ENCODE assay signal across 24 cellular contexts in the genomic region with DNA sequence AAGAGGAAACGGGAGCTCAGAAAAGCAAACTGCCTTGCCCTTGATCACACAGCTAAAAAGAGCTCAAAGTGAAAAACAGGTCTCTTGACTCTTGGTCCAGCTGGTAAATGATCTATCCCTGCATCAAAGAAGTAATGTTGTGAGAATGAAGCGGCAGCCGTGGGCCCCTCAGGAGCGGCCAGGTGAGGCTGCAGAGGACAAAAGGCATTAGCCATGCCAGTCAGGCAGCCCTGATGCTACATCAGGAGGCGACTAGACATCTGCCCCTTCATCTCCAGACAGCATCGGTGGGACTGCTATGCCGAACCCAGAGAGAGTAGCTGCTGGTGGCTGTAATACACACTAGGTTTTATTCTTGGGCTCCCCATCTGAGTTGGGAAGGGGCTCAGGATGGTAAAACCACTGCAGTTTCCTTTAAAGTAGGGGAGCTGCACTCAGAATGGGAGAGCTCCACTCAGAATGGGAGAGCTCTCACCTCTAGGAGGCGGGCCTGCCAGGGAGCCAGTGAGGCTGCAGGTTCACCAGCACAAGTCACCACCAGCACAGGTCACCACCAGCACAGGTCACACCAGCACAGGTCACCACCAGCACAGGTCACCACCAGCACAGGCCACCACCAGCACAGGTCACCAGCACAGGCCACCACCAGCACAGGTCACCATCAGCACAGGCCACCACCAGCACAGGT.
DNase-seq lines count a peak whose midpoint lies in the region; ATAC-seq and TF ChIP-seq lines count a peak whose summit lies in the region.
"Had no signal": no experiment of that assay in that cellular context is flagged by ENCODE, and none has a peak within 500 bp of the region (broad histone marks: within the 10 kb centered on the region; RNA-seq: fewer than 3 reads in every experiment).

No MANE protein-coding gene starts in this region.

- ATAC-seq in GM18505 (IDR thresholded peaks at IDR 0.05; ENCODE audit: unreplicated experiment) (no peak), HG02938 (IDR thresholded peaks at IDR 0.05; ENCODE audit: unreplicated experiment) (no peak)
- ATAC-seq: K562 had no signal

- peak overlapping the region in 1 of 11 experiments; percentile 32; a peak in 1 of 22 replicates for H3K9ac ChIP-seq in BLaER1 treated with 17β-estradiol and CSF1 and Interleukin-3, amounts not matched to agents 10 nM and 100 nM

- H3K27ac ChIP-seq in BLaER1 treated with 17β-estradiol and CSF1 and Interleukin-3, amounts not matched to agents 10 nM and 100 nM = no peak overlapping the region
- H3K27ac ChIP-seq in WERI-Rb-1 = peak overlapping the region; percentile 40
- H3K27ac ChIP-seq: HL-60 had no signal

- peaks cover 40 to 62% (median 42%) of the 10 kb centered on the region in 11 experiments for H3K27me3 ChIP-seq in BLaER1 treated with 17β-estradiol and CSF1 and Interleukin-3, amounts not matched to agents 10 nM and 100 nM
- no peaks in the 10 kb centered on the region for H3K27me3 ChIP-seq in WERI-Rb-1 (ENCODE audit: insufficient read depth, low read depth, severe bottlenecking)

- H3K9me3 Mint-ChIP-seq in endothelial cell (ENCODE audit: unreplicated experiment) = no peaks in the 10 kb centered on the region
- no peaks in the 10 kb centered on the region for H3K9me3 Mint-ChIP-seq in nephron
- H3K9me3 Mint-ChIP-seq: CD4-positive, alpha-beta T cell; HFFc6 had no signal

- no peak for TF ChIP-seq POLR2A in GM18505 (IDR thresholded peaks at IDR 0.05; ENCODE audit: borderline replicate concordance, extremely low read depth, insufficient read depth, insufficient read length)

- no peaks in the 10 kb centered on the region for H3K36me3 ChIP-seq in BLaER1 treated with 17β-estradiol and CSF1 and Interleukin-3, amounts not matched to agents 10 nM and 100 nM
- H3K36me3 ChIP-seq in WERI-Rb-1 = peaks cover 21% of the 10 kb centered on the region

- H3K9me3 ChIP-seq in BLaER1 treated with 17β-estradiol and CSF1 and Interleukin-3, amounts not matched to agents 10 nM and 100 nM (replicated peaks in 1 of 11) = no peaks in the 10 kb centered on the region
- H3K9me3 ChIP-seq in WERI-Rb-1 (ENCODE audit: severe bottlenecking) = no peaks in the 10 kb centered on the region
- H3K9me3 ChIP-seq: Caco-2 had no signal

- DNase-seq in WERI-Rb-1 (no peak), endothelial cell (ENCODE audit: low spot score) (no peak), NCI-H446 (lab: John Stamatoyannopoulos, UW) (no peak), COLO668 (lab: John Stamatoyannopoulos, UW; ENCODE audit: unreplicated experiment) (no peak)
- DNase-seq: Caco-2; CD4-positive, alpha-beta T cell; DMS79 treated with DMSO at 0.1 percent for 48 hours; GF-D8; H9; HFFc6; Kasumi-1; NCI-H1092 treated with DMSO at 0.1 percent for 48 hours; NCI-H1436 treated with DMSO at 0.1 percent for 48 hours; NCI-H187 treated with DMSO at 0.1 percent for 48 hours; NCI-H2171 treated with DMSO at 0.1 percent for 48 hours; NCI-H526 treated with DMSO at 0.1 percent for 48 hours; SHP77 treated with DMSO at 0.1 percent for 48 hours; T-helper 1 cell had no signal

- H4K20me1 ChIP-seq in BLaER1 treated with 17β-estradiol and CSF1 and Interleukin-3, amounts not matched to agents 10 nM and 100 nM = peaks cover 20 to 78% (median 37%) of the 10 kb centered on the region in 11 experiments; a peak in 21 of 22 replicates

- H3K36me3 Mint-ChIP-seq in endothelial cell (ENCODE audit: low read depth, unreplicated experiment) (peaks cover 17% of the 10 kb centered on the region), nephron (ENCODE audit: low read depth) (no peaks in the 10 kb centered on the region)

- peaks cover 21% of the 10 kb centered on the region for H3K27me3 Mint-ChIP-seq in endothelial cell (ENCODE audit: unreplicated experiment)
- H3K27me3 Mint-ChIP-seq in nephron (ENCODE audit: low read depth) = peaks cover 30% of the 10 kb centered on the region

- no peak overlapping the region for H3K27ac Mint-ChIP-seq in endothelial cell (ENCODE audit: unreplicated experiment)
- no peak overlapping the region for H3K27ac Mint-ChIP-seq in nephron
- H3K27ac Mint-ChIP-seq: CD4-positive, alpha-beta T cell; HFFc6 had no signal

- H3K4me1 Mint-ChIP-seq in endothelial cell (ENCODE audit: unreplicated experiment) = peaks cover 26% of the 10 kb centered on the region
- peaks cover 17% of the 10 kb centered on the region for H3K4me1 Mint-ChIP-seq in nephron

- H3K4me1 ChIP-seq in BLaER1 treated with 17β-estradiol and CSF1 and Interleukin-3, amounts not matched to agents 10 nM and 100 nM = peaks cover 16 to 45% (median 40%) of the 10 kb centered on the region in 10 experiments; a peak in 19 of 20 replicates

- 0 out of 2 replicates have a peak, but pooled peaks have one; percentile 11 for TF ChIP-seq CTCF in WERI-Rb-1 (IDR thresholded peaks at IDR 0.05; ENCODE audit: low read depth, low read length)
- no peak for TF ChIP-seq CTCF in endothelial cell (IDR thresholded peaks at IDR 0.05; ENCODE audit: unreplicated experiment)
- no peak for TF ChIP-seq CTCF in nephron (IDR thresholded peaks at IDR 0.05; ENCODE audit: unreplicated experiment in 3 of 3)

- H3K4me3 Mint-ChIP-seq in endothelial cell (ENCODE audit: unreplicated experiment) (peak overlapping the region; percentile 56), nephron (peak overlapping the region in 2 of 3 experiments; percentile 27 to 55)
- H3K4me3 Mint-ChIP-seq: CD4-positive, alpha-beta T cell; HFFc6 had no signal

- no peak overlapping the region for H3K4me3 ChIP-seq in BLaER1 treated with 17β-estradiol and CSF1 and Interleukin-3, amounts not matched to agents 10 nM and 100 nM
- H3K4me3 ChIP-seq in WERI-Rb-1 (ENCODE audit: low read depth, low read length) = no peak overlapping the region
- H3K4me3 ChIP-seq: K562 had no signal

- H3K4me2 ChIP-seq in BLaER1 treated with 17β-estradiol and CSF1 and Interleukin-3, amounts not matched to agents 10 nM and 100 nM = peak overlapping the region in 8 of 11 experiments; percentile 23 to 73 (median 55); a peak in 14 of 22 replicates
